ENCODE assay signal across 12 cellular contexts in genomic region chr6:16504608-16505007, GRCh38.
DNase-seq lines count a peak whose midpoint lies in the region; ATAC-seq and TF ChIP-seq lines count a peak whose summit lies in the region.
"Had no signal": no experiment of that assay in that cellular context is flagged by ENCODE, and none has a peak within 500 bp of the region (broad histone marks: within the 10 kb centered on the region; RNA-seq: fewer than 3 reads in every experiment).

No MANE protein-coding gene starts in this region.

- no peak overlapping the region for H2BK120ac ChIP-seq in H9 (ENCODE audit: low read depth, low read length, poor library complexity, severe bottlenecking)

- H3K23me2 ChIP-seq in H9 (ENCODE audit: insufficient read length, low read depth, low read length, poor library complexity, severe bottlenecking), result no peaks in the 10 kb centered on the region

- no peak overlapping the region for H2AK5ac ChIP-seq in H9 (ENCODE audit: insufficient read length, low read length)

- H3K4me2 ChIP-seq in smooth muscle cell (peak overlapping the region; percentile 18), H9 (ENCODE audit: insufficient read depth, insufficient read length, low read length) (no peak overlapping the region)

- no peak overlapping the region for H3K18ac ChIP-seq in H9 (ENCODE audit: insufficient read length, low read depth, low read length)

- H4K20me1 ChIP-seq in smooth muscle cell (ENCODE audit: low read depth) (peaks cover 71% of the 10 kb centered on the region), H9 (ENCODE audit: control insufficient read depth, insufficient read depth, insufficient read length) (no peaks in the 10 kb centered on the region)

- CTCF ChIA-PET in activated CD8-positive, alpha-beta T cell treated with anti-CD3 and anti-CD28 coated beads for 36 hours (lab: Charles Lee), result interaction anchor here (0.8 to 3.3 kb wide), 11 partner anchors 8 to 259 kb away, joined by 3 to 22 read pairs (median 4); no protein-coding TSS in a partner anchor

- no peak overlapping the region for H2AFZ ChIP-seq in smooth muscle cell (ENCODE audit: low read depth)
- no peak overlapping the region for H2AFZ ChIP-seq in H9 (ENCODE audit: low read length)

- peaks cover 56% of the 10 kb centered on the region for H3K4me1 Mint-ChIP-seq in activated CD8-positive, alpha-beta T cell treated with anti-CD3 and anti-CD28 coated beads for 36 hours (ENCODE audit: low read depth)
- H3K4me1 Mint-ChIP-seq in H9, result peaks cover 0 to 5% of the 10 kb centered on the region in 2 experiments; a peak in 3 of 4 replicates
- H3K4me1 Mint-ChIP-seq in progenitor cell of endocrine pancreas (ENCODE audit: low read depth), result peaks cover 2% of the 10 kb centered on the region

- TF ChIP-seq CTCF in GM12865 (IDR thresholded peaks at IDR 0.05; ENCODE audit: insufficient read depth, low read depth, low read length, missing control alignments) (no peak), smooth muscle cell (IDR thresholded peaks at IDR 0.05; ENCODE audit: borderline replicate concordance, insufficient read depth, poor library complexity, severe bottlenecking) (no peak), H9 (conservative IDR thresholded peaks at IDR 0.05) (no peak), BE2C (IDR thresholded peaks at IDR 0.05; ENCODE audit: low read depth, low read length) (no peak), progenitor cell of endocrine pancreas (IDR thresholded peaks at IDR 0.05; ENCODE audit: unreplicated experiment) (no peak)
- no peak for TF ChIP-seq CTCF in activated CD8-positive, alpha-beta T cell treated with anti-CD3 and anti-CD28 coated beads for 36 hours (IDR thresholded peaks at IDR 0.05)

- 93% methylated on average over 5 of the region's 5 CpGs for WGBS in smooth muscle cell (ENCODE audit: low lambda C conversion rate)
- no CpG with 5 or more reads among the region's 5 CpGs for WGBS in H9 (ENCODE audit: extremely low coverage, insufficient read length, low lambda C conversion rate)

- POLR2A ChIA-PET in activated CD8-positive, alpha-beta T cell treated with anti-CD3 and anti-CD28 coated beads for 36 hours (lab: Charles Lee), result interaction anchor here (0.5 to 1.6 kb wide), 5 partner anchors 20 to 596 kb away, joined by 3 to 5 read pairs (median 3); no protein-coding TSS in a partner anchor

- DNase-seq in GM12865 (ENCODE audit: low read depth), result peak; percentile 62
- no peak for DNase-seq in activated CD8-positive, alpha-beta T cell treated with anti-CD3 and anti-CD28 coated beads for 36 hours
- DNase-seq in smooth muscle cell (lab: John Stamatoyannopoulos, UW; ENCODE audit: unreplicated experiment), result no peak
- DNase-seq in H9, result no peak
- no peak for DNase-seq in BE2C
- no peak for DNase-seq in progenitor cell of endocrine pancreas (ENCODE audit: low spot score, unreplicated experiment)
- DNase-seq: hypothalamus; left ventricle myocardium inferior; right cardiac atrium; stimulated activated CD4-positive, alpha-beta T cell treated with anti-CD3 and anti-CD28 coated beads, Interleukin-2, amount 100 ng/mL, for 48 hours had no signal

- no peak overlapping the region for H3K27ac ChIP-seq in smooth muscle cell (ENCODE audit: low read depth)
- H3K27ac ChIP-seq in H9 (ENCODE audit: insufficient read length, low read depth, low read length), result no peak overlapping the region
- H3K27ac ChIP-seq: left ventricle myocardium inferior had no signal

- H3F3A ChIP-seq in smooth muscle cell (ENCODE audit: low read depth), result no peaks in the 10 kb centered on the region

- H3T11ph ChIP-seq in H9 (ENCODE audit: low read length), result no peak overlapping the region

- intact Hi-C loops in activated CD8-positive, alpha-beta T cell treated with anti-CD3 and anti-CD28 coated beads for 36 hours (cut with micrococcal nuclease), result no loop called here

- H3K4ac ChIP-seq in H9 (ENCODE audit: low read depth, low read length), result no peak overlapping the region

- no peak overlapping the region for H3K4me3 Mint-ChIP-seq in activated CD8-positive, alpha-beta T cell treated with anti-CD3 and anti-CD28 coated beads for 36 hours
- H3K4me3 Mint-ChIP-seq in H9 (no peak overlapping the region), progenitor cell of endocrine pancreas (ENCODE audit: low read depth) (no peak overlapping the region)

- peaks cover 16% of the 10 kb centered on the region for H3K36me3 Mint-ChIP-seq in activated CD8-positive, alpha-beta T cell treated with anti-CD3 and anti-CD28 coated beads for 36 hours (ENCODE audit: low read depth)
- H3K36me3 Mint-ChIP-seq in H9 (ENCODE audit: insufficient read depth in 1 of 3, low read depth in 3 of 3) (peaks cover 0 to 1% (median 0%) of the 10 kb centered on the region in 3 experiments; a peak in 2 of 7 replicates), progenitor cell of endocrine pancreas (ENCODE audit: insufficient read depth) (peaks cover under 1% of the 10 kb centered on the region)

- H3K4me3 ChIP-seq in GM12865 (ENCODE audit: low read depth, low read length), result 0 out of 2 replicates have a peak overlapping the region, but pooled peaks have one; percentile 5
- no peak overlapping the region for H3K4me3 ChIP-seq in smooth muscle cell
- no peak overlapping the region for H3K4me3 ChIP-seq in BE2C (ENCODE audit: low read depth, low read length)
- H3K4me3 ChIP-seq: left ventricle myocardium inferior had no signal

- no peak overlapping the region for H4K91ac ChIP-seq in H9 (ENCODE audit: insufficient read length, low read depth, low read length)

- H2BK12ac ChIP-seq in H9 (ENCODE audit: insufficient read length, low read depth, low read length), result no peak overlapping the region

- H3K14ac ChIP-seq in H9 (ENCODE audit: insufficient read depth, low read length), result no peak overlapping the region

- H3K23ac ChIP-seq in H9 (ENCODE audit: insufficient read length, low read depth, low read length), result no peak overlapping the region

- H3K79me2 ChIP-seq in smooth muscle cell (ENCODE audit: low read depth), result peaks cover 44% of the 10 kb centered on the region
- H3K79me2 ChIP-seq in H9 (ENCODE audit: insufficient read depth, low read length), result no peaks in the 10 kb centered on the region

- H3K36me3 ChIP-seq in smooth muscle cell (ENCODE audit: low read depth), result peaks cover 5% of the 10 kb centered on the region
- no peaks in the 10 kb centered on the region for H3K36me3 ChIP-seq in BE2C
- H3K36me3 ChIP-seq: left ventricle myocardium inferior had no signal

- H3K4me1 ChIP-seq in smooth muscle cell (ENCODE audit: low read depth), result no peaks in the 10 kb centered on the region
- H3K4me1 ChIP-seq in H9 (ENCODE audit: insufficient read depth, low read length), result no peaks in the 10 kb centered on the region
- H3K4me1 ChIP-seq in BE2C, result no peaks in the 10 kb centered on the region

- H3K79me1 ChIP-seq in H9 (ENCODE audit: insufficient read depth, low read depth, low read length, poor library complexity, severe bottlenecking), result no peaks in the 10 kb centered on the region

- H4K5ac ChIP-seq in H9 (ENCODE audit: insufficient read length, low read depth, low read length), result no peak overlapping the region

- peak overlapping the region; percentile 4 for H3K27ac Mint-ChIP-seq in activated CD8-positive, alpha-beta T cell treated with anti-CD3 and anti-CD28 coated beads for 36 hours
- H3K27ac Mint-ChIP-seq in H9, result no peak overlapping the region; a peak in 1 of 7 replicates
- H3K27ac Mint-ChIP-seq in progenitor cell of endocrine pancreas, result no peak overlapping the region

- H2BK20ac ChIP-seq in H9 (ENCODE audit: low read depth, low read length, poor library complexity, severe bottlenecking), result no peak overlapping the region

- H3K9me3 ChIP-seq in smooth muscle cell (replicated peaks; ENCODE audit: low read depth), result no peaks in the 10 kb centered on the region
- no peaks in the 10 kb centered on the region for H3K9me3 ChIP-seq in H9 (ENCODE audit: control insufficient read depth, low read depth, low read length)
- H3K9me3 ChIP-seq in BE2C, result no peaks in the 10 kb centered on the region
- H3K9me3 ChIP-seq: left ventricle myocardium inferior had no signal

- H3K27me3 Mint-ChIP-seq in activated CD8-positive, alpha-beta T cell treated with anti-CD3 and anti-CD28 coated beads for 36 hours, result no peaks in the 10 kb centered on the region
- no peaks in the 10 kb centered on the region for H3K27me3 Mint-ChIP-seq in H9 (ENCODE audit: low read depth)
- no peaks in the 10 kb centered on the region for H3K27me3 Mint-ChIP-seq in progenitor cell of endocrine pancreas

- H2BK5ac ChIP-seq in H9 (ENCODE audit: insufficient read length, low read length), result no peak overlapping the region

- H3K9me3 Mint-ChIP-seq in activated CD8-positive, alpha-beta T cell treated with anti-CD3 and anti-CD28 coated beads for 36 hours, result no peaks in the 10 kb centered on the region
- H3K9me3 Mint-ChIP-seq in H9 (no peaks in the 10 kb centered on the region; a peak in 1 of 5 replicates), progenitor cell of endocrine pancreas (ENCODE audit: low read depth) (peaks cover 3% of the 10 kb centered on the region)

- H2BK15ac ChIP-seq in H9 (ENCODE audit: low read depth, low read length), result no peak overlapping the region

- H3K27me3 ChIP-seq in smooth muscle cell (ENCODE audit: low read depth), result no peaks in the 10 kb centered on the region
- H3K27me3 ChIP-seq in H9 (ENCODE audit: insufficient read depth, low read length), result no peaks in the 10 kb centered on the region
- H3K27me3 ChIP-seq in BE2C, result no peaks in the 10 kb centered on the region

- peak; percentile 37 for ATAC-seq in HG02642 (IDR thresholded peaks at IDR 0.05; ENCODE audit: poor library complexity, unreplicated experiment)
- no peak for ATAC-seq in activated CD8-positive, alpha-beta T cell treated with anti-CD3 and anti-CD28 coated beads for 36 hours
- ATAC-seq: SK-N-SH treated with all-trans-retinoic acid at 6 μM for 48 hours had no signal

- H3K9ac ChIP-seq in smooth muscle cell (ENCODE audit: low read depth) (no peak overlapping the region), H9 (ENCODE audit: extremely low read depth, insufficient read length, low read length) (no peak overlapping the region)

- no peak overlapping the region for H4K8ac ChIP-seq in H9 (replicated peaks; ENCODE audit: insufficient read length, low read depth, low read length)

- H3K56ac ChIP-seq in H9 (ENCODE audit: insufficient read length, low read depth, low read length), result no peak overlapping the region
